1 cellular context compared by ENCODE assay signal in genomic region chr3:42701371-42702065, GRCh38.
TF ChIP-seq lines count a peak whose summit lies in the region.

No MANE protein-coding gene starts in this region.

TF ChIP-seq in K562, 482 proteins besides CTCF, POLR2A, EP300 and RAD21 (continued from another document and continues in another):
- TF ChIP-seq ATF6 (CRISPR knock-in tag; IDR thresholded peaks at IDR 0.05) (0 out of 2 replicates have a peak, but pooled peaks have one; percentile 65), NCOA2 (IDR thresholded peaks at IDR 0.05; ENCODE audit: partially characterized antibody in 2 of 2) (no peak), ZNF140 (CRISPR knock-in tag; IDR thresholded peaks at IDR 0.05) (no peak), NFYB (IDR thresholded peaks at IDR 0.05; ENCODE audit: extremely low read depth, insufficient read length) (no peak), ZNF79 (CRISPR knock-in tag; IDR thresholded peaks at IDR 0.05; ENCODE audit: low read depth) (no peak), ELK3 (CRISPR knock-in tag; IDR thresholded peaks at IDR 0.05) (no peak), MLLT1 (IDR thresholded peaks at IDR 0.05) (no peak), TRIM24 (IDR thresholded peaks at IDR 0.05) (no peak), ZNF695 (CRISPR knock-in tag; IDR thresholded peaks at IDR 0.05) (no peak), SMARCB1 (IDR thresholded peaks at IDR 0.05; ENCODE audit: insufficient read length, low read depth) (no peak), HDAC2 (IDR thresholded peaks at IDR 0.05) (peak; percentile 58; the same call in 1 of the 2 replicates), LARP7 (IDR thresholded peaks at IDR 0.05) (no peak), CHCHD3 (CRISPR knock-in tag; IDR thresholded peaks at IDR 0.05) (no peak), HNRNPUL1 (IDR thresholded peaks at IDR 0.05; ENCODE audit: low read length) (no peak), PPARD (CRISPR knock-in tag; IDR thresholded peaks at IDR 0.05) (no peak), CEBPZ (IDR thresholded peaks at IDR 0.05; ENCODE audit: borderline replicate concordance, low read depth, low read length) (no peak), GTF2B (IDR thresholded peaks at IDR 0.05; ENCODE audit: extremely low read depth, insufficient read length) (no peak), BRD9 (IDR thresholded peaks at IDR 0.05; ENCODE audit: low read depth, partially characterized antibody) (no peak), ATF3 (IDR thresholded peaks at IDR 0.05) (no peak), ATF3 (CRISPR knock-in tag; conservative IDR thresholded peaks at IDR 0.05) (no peak), TCF7L2 (IDR thresholded peaks at IDR 0.05; ENCODE audit: low read depth, low read length) (no peak), ZNF699 (CRISPR knock-in tag; IDR thresholded peaks at IDR 0.05; ENCODE audit: insufficient replicate concordance) (no peak), ESRRA (IDR thresholded peaks at IDR 0.05; ENCODE audit: borderline replicate concordance, low read depth) (no peak), AFF1 (IDR thresholded peaks at IDR 0.05; ENCODE audit: low read depth in 1 of 2, partially characterized antibody in 2 of 2) (peak in 1 of 2 experiments; percentile 91), PTRF (tag; IDR thresholded peaks at IDR 0.05) (no peak), THRB (CRISPR knock-in tag; conservative IDR thresholded peaks at IDR 0.05) (no peak), BRCA1 (IDR thresholded peaks at IDR 0.05) (no peak), BRCA1 (CRISPR knock-in tag; IDR thresholded peaks at IDR 0.05) (no peak), MAX (CRISPR knock-in tag; IDR thresholded peaks at IDR 0.05) (0 out of 2 replicates have a peak, but pooled peaks have one; percentile 48), ARID1B (IDR thresholded peaks at IDR 0.05) (no peak), RFX7 (CRISPR knock-in tag; IDR thresholded peaks at IDR 0.05) (no peak), VEZF1 (CRISPR knock-in tag; IDR thresholded peaks at IDR 0.05) (peak; percentile 81), ZNF696 (CRISPR knock-in tag; conservative IDR thresholded peaks at IDR 0.05) (no peak), TAF15 (IDR thresholded peaks at IDR 0.05; ENCODE audit: low read depth, low read length) (no peak), PHF8 (IDR thresholded peaks at IDR 0.05; ENCODE audit: borderline replicate concordance, low read length) (no peak), BCLAF1 (IDR thresholded peaks at IDR 0.05; ENCODE audit: borderline replicate concordance in 1 of 2, control insufficient read depth in 1 of 2, low read depth in 2 of 2, low read length in 1 of 2) (no peak), GATAD2B (IDR thresholded peaks at IDR 0.05; ENCODE audit: borderline replicate concordance) (no peak), RUNX1 (IDR thresholded peaks at IDR 0.05; ENCODE audit: low read depth) (no peak), SP1 (CRISPR knock-in tag; IDR thresholded peaks at IDR 0.05) (no peak), ZBTB8A (IDR thresholded peaks at IDR 0.05; ENCODE audit: partially characterized antibody) (no peak), ZNF444 (CRISPR knock-in tag; IDR thresholded peaks at IDR 0.05) (no peak), BCL6 (CRISPR knock-in tag; IDR thresholded peaks at IDR 0.05) (no peak)
